ENCODE assay signal across 1 cellular context in the genomic region with DNA sequence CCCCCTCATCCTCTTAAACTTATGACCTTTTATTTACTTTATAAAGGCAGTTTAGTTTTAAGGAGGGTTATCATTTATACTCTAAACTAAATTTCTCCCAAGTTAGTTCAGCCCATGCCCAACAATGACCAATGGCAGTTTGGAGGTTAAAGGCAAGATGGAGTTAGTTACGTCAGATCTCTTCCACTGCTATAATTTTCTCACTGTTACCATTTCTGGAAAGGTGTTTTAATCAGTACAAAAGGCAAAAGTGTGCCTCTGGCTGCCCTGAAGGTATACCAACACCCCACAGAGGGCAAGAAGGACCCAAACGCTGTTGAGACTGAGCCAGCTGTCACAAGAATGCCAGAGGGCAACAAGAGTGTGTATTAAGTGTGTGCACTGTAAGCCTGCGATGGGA.
TF ChIP-seq lines count a peak whose summit lies in the region.

No MANE protein-coding gene starts in this region.

TF ChIP-seq in K562, 482 proteins besides CTCF, POLR2A, EP300 and RAD21 (continued from another document and continues in another):
- TF ChIP-seq, protein P1, sequence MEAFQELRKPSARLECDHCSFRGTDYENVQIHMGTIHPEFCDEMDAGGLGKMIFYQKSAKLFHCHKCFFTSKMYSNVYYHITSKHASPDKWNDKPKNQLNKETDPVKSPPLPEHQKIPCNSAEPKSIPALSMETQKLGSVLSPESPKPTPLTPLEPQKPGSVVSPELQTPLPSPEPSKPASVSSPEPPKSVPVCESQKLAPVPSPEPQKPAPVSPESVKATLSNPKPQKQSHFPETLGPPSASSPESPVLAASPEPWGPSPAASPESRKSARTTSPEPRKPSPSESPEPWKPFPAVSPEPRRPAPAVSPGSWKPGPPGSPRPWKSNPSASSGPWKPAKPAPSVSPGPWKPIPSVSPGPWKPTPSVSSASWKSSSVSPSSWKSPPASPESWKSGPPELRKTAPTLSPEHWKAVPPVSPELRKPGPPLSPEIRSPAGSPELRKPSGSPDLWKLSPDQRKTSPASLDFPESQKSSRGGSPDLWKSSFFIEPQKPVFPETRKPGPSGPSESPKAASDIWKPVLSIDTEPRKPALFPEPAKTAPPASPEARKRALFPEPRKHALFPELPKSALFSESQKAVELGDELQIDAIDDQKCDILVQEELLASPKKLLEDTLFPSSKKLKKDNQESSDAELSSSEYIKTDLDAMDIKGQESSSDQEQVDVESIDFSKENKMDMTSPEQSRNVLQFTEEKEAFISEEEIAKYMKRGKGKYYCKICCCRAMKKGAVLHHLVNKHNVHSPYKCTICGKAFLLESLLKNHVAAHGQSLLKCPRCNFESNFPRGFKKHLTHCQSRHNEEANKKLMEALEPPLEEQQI (IDR thresholded peaks at IDR 0.05) = no peak
- TF ChIP-seq ZNF354B (CRISPR knock-in tag; IDR thresholded peaks at IDR 0.05) (peak; percentile 82), HMG20A (CRISPR knock-in tag; conservative IDR thresholded peaks at IDR 0.05) (0 out of 2 replicates have a peak, but pooled peaks have one; percentile 12), HIVEP1 (CRISPR knock-in tag; IDR thresholded peaks at IDR 0.05) (peak; percentile 93), ZNF766 (CRISPR knock-in tag; conservative IDR thresholded peaks at IDR 0.05) (peak; percentile 87), SFPQ (IDR thresholded peaks at IDR 0.05; ENCODE audit: low read depth, low read length) (no peak), ZNF561 (CRISPR knock-in tag; conservative IDR thresholded peaks at IDR 0.05) (peak; percentile 83), ELF2 (CRISPR knock-in tag; IDR thresholded peaks at IDR 0.05) (peak; percentile 43; the same call in 1 of the 2 replicates), ZNF785 (CRISPR knock-in tag; IDR thresholded peaks at IDR 0.05) (peak; percentile 86), PPARD (CRISPR knock-in tag; IDR thresholded peaks at IDR 0.05) (peak; percentile 78), STAT6 (CRISPR knock-in tag; IDR thresholded peaks at IDR 0.05) (no peak), ZNF395 (CRISPR knock-in tag; IDR thresholded peaks at IDR 0.05) (peak; percentile 78; the same call in 1 of the 2 replicates), HDAC1 (IDR thresholded peaks at IDR 0.05) (no peak), HDAC6 (IDR thresholded peaks at IDR 0.05; ENCODE audit: low read depth, low read length) (no peak), CBX2 (IDR thresholded peaks at IDR 0.05; ENCODE audit: insufficient read depth, low read length, poor library complexity, severe bottlenecking) (no peak), ZNF175 (CRISPR knock-in tag; IDR thresholded peaks at IDR 0.05; ENCODE audit: low read depth) (peak; percentile 89), PHB (CRISPR knock-in tag; IDR thresholded peaks at IDR 0.05) (no peak), NFE2L1 (tag; IDR thresholded peaks at IDR 0.05; ENCODE audit: borderline replicate concordance, low read depth) (peak; percentile 38; the same call in 1 of the 2 replicates)
- TF ChIP-seq, protein P2, sequence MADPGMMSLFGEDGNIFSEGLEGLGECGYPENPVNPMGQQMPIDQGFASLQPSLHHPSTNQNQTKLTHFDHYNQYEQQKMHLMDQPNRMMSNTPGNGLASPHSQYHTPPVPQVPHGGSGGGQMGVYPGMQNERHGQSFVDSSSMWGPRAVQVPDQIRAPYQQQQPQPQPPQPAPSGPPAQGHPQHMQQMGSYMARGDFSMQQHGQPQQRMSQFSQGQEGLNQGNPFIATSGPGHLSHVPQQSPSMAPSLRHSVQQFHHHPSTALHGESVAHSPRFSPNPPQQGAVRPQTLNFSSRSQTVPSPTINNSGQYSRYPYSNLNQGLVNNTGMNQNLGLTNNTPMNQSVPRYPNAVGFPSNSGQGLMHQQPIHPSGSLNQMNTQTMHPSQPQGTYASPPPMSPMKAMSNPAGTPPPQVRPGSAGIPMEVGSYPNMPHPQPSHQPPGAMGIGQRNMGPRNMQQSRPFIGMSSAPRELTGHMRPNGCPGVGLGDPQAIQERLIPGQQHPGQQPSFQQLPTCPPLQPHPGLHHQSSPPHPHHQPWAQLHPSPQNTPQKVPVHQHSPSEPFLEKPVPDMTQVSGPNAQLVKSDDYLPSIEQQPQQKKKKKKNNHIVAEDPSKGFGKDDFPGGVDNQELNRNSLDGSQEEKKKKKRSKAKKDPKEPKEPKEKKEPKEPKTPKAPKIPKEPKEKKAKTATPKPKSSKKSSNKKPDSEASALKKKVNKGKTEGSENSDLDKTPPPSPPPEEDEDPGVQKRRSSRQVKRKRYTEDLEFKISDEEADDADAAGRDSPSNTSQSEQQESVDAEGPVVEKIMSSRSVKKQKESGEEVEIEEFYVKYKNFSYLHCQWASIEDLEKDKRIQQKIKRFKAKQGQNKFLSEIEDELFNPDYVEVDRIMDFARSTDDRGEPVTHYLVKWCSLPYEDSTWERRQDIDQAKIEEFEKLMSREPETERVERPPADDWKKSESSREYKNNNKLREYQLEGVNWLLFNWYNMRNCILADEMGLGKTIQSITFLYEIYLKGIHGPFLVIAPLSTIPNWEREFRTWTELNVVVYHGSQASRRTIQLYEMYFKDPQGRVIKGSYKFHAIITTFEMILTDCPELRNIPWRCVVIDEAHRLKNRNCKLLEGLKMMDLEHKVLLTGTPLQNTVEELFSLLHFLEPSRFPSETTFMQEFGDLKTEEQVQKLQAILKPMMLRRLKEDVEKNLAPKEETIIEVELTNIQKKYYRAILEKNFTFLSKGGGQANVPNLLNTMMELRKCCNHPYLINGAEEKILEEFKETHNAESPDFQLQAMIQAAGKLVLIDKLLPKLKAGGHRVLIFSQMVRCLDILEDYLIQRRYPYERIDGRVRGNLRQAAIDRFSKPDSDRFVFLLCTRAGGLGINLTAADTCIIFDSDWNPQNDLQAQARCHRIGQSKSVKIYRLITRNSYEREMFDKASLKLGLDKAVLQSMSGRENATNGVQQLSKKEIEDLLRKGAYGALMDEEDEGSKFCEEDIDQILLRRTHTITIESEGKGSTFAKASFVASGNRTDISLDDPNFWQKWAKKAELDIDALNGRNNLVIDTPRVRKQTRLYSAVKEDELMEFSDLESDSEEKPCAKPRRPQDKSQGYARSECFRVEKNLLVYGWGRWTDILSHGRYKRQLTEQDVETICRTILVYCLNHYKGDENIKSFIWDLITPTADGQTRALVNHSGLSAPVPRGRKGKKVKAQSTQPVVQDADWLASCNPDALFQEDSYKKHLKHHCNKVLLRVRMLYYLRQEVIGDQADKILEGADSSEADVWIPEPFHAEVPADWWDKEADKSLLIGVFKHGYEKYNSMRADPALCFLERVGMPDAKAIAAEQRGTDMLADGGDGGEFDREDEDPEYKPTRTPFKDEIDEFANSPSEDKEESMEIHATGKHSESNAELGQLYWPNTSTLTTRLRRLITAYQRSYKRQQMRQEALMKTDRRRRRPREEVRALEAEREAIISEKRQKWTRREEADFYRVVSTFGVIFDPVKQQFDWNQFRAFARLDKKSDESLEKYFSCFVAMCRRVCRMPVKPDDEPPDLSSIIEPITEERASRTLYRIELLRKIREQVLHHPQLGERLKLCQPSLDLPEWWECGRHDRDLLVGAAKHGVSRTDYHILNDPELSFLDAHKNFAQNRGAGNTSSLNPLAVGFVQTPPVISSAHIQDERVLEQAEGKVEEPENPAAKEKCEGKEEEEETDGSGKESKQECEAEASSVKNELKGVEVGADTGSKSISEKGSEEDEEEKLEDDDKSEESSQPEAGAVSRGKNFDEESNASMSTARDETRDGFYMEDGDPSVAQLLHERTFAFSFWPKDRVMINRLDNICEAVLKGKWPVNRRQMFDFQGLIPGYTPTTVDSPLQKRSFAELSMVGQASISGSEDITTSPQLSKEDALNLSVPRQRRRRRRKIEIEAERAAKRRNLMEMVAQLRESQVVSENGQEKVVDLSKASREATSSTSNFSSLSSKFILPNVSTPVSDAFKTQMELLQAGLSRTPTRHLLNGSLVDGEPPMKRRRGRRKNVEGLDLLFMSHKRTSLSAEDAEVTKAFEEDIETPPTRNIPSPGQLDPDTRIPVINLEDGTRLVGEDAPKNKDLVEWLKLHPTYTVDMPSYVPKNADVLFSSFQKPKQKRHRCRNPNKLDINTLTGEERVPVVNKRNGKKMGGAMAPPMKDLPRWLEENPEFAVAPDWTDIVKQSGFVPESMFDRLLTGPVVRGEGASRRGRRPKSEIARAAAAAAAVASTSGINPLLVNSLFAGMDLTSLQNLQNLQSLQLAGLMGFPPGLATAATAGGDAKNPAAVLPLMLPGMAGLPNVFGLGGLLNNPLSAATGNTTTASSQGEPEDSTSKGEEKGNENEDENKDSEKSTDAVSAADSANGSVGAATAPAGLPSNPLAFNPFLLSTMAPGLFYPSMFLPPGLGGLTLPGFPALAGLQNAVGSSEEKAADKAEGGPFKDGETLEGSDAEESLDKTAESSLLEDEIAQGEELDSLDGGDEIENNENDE (IDR thresholded peaks at IDR 0.05; ENCODE audit: low read depth, low read length) = no peak
- TF ChIP-seq, protein P3, sequence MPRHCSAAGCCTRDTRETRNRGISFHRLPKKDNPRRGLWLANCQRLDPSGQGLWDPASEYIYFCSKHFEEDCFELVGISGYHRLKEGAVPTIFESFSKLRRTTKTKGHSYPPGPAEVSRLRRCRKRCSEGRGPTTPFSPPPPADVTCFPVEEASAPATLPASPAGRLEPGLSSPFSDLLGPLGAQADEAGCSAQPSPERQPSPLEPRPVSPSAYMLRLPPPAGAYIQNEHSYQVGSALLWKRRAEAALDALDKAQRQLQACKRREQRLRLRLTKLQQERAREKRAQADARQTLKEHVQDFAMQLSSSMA (CRISPR knock-in tag; IDR thresholded peaks at IDR 0.05) = no peak
- TF ChIP-seq, protein P4, sequence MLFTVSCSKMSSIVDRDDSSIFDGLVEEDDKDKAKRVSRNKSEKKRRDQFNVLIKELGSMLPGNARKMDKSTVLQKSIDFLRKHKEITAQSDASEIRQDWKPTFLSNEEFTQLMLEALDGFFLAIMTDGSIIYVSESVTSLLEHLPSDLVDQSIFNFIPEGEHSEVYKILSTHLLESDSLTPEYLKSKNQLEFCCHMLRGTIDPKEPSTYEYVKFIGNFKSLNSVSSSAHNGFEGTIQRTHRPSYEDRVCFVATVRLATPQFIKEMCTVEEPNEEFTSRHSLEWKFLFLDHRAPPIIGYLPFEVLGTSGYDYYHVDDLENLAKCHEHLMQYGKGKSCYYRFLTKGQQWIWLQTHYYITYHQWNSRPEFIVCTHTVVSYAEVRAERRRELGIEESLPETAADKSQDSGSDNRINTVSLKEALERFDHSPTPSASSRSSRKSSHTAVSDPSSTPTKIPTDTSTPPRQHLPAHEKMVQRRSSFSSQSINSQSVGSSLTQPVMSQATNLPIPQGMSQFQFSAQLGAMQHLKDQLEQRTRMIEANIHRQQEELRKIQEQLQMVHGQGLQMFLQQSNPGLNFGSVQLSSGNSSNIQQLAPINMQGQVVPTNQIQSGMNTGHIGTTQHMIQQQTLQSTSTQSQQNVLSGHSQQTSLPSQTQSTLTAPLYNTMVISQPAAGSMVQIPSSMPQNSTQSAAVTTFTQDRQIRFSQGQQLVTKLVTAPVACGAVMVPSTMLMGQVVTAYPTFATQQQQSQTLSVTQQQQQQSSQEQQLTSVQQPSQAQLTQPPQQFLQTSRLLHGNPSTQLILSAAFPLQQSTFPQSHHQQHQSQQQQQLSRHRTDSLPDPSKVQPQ (CRISPR knock-in tag; IDR thresholded peaks at IDR 0.05; ENCODE audit: borderline replicate concordance) = peak; percentile 85; the same call in 1 of the 2 replicates
- TF ChIP-seq, protein P5, sequence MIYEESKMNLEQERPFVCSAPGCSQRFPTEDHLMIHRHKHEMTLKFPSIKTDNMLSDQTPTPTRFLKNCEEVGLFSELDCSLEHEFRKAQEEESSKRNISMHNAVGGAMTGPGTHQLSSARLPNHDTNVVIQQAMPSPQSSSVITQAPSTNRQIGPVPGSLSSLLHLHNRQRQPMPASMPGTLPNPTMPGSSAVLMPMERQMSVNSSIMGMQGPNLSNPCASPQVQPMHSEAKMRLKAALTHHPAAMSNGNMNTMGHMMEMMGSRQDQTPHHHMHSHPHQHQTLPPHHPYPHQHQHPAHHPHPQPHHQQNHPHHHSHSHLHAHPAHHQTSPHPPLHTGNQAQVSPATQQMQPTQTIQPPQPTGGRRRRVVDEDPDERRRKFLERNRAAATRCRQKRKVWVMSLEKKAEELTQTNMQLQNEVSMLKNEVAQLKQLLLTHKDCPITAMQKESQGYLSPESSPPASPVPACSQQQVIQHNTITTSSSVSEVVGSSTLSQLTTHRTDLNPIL (CRISPR knock-in tag; IDR thresholded peaks at IDR 0.05) = peak; percentile 79; the same call in 1 of the 2 replicates
